ENCODE assay signal across 8 cellular contexts in the genomic region with DNA sequence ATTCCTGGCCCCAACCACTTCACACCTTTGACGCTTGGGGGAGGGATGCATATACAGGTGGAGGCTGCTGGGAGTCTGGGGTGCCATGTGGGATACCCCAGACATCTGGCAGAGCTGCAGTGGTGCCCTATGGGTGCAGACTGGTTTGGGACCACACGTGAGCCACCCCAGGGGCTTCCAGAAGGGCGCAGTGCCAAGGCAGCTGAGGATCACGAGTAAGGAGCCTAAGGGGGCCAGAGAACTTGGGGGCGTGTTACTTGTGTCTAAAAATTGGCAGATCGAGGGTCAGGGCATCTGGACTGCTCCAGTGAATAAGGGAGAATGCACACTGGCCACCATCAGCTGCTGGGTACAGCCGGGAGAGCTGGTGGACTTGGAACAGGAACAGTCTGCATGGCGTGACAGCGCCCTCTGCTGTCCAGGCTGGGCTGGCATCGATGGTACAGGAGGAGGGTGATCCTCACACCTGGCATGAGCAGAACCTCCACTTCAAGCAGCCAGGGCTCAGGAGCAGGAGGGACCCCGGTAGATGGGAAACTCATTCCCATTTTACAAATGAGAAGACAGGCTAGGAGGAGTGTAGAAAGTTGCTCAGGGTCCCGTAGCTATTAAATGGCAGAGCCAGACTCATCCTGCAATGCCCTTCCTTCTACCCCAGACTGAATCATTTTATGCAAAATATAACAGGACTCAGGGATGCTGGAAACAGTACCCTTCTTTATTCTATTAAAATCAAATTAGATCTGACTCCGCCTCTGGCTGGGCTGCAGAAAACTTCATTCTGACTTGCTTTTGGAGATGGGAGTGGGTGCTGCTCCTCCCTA.
A peak's percentile ranks its signal among the peaks of the same experiment; 100 is the strongest.
DNase-seq lines count a peak whose midpoint lies in the region; ATAC-seq and TF ChIP-seq lines count a peak whose summit lies in the region.

No MANE protein-coding gene starts in this region.

- POLR2A ChIA-PET in WTC11 (lab: Charles Lee): no interaction called here

- H3K27ac Mint-ChIP-seq in WTC11: no peak overlapping the region
- peak overlapping the region in 1 of 6 donors; percentile 60 for H3K27ac Mint-ChIP-seq in immature natural killer cell

- H3K27me3 Mint-ChIP-seq in WTC11 (ENCODE audit: low read depth) (peaks cover 3% of the 10 kb centered on the region; the same call in 1 of the 2 replicates), immature natural killer cell (ENCODE audit: low read depth in 3 of 3) (peaks cover 2 to 9% (median 6%) of the 10 kb centered on the region in 3 donors)

- CTCF ChIA-PET in WTC11 (lab: Charles Lee): interaction anchor here (0.6 to 6.5 kb wide), 34 partner anchors 9 to 292 kb away, joined by 3 to 100 read pairs (median 5); a partner anchor contains a TSS

- H3K36me3 Mint-ChIP-seq in WTC11 (no peaks in the 10 kb centered on the region), immature natural killer cell (no peaks in the 10 kb centered on the region)

- ATAC-seq in WTC11: peak; percentile 95

- DNase-seq in CMK (ENCODE audit: low read depth): peak; percentile 75
- peak; percentile 61 for DNase-seq in HFF-Myc (ENCODE audit: extremely low read depth, low read depth)
- peak; percentile 52 for DNase-seq in NCI-H226
- peak; percentile 96 for DNase-seq in WTC11 (ENCODE audit: low spot score)
- peak; percentile 70 to 82 for DNase-seq in T47D (ENCODE audit: low read depth in 1 of 2, low spot score in 1 of 2)
- DNase-seq in immature natural killer cell: peak; percentile 74 to 79 (median 78)
- peak; percentile 77 to 79 (median 79) for DNase-seq in stimulated activated CD4-positive, alpha-beta T cell treated with anti-CD3 and anti-CD28 coated beads, Interleukin-12 subunit alpha, Interleukin-12 subunit beta, amount 100 ng/mL, for 48 hours (ENCODE audit: low read depth in 2 of 3, low spot score in 1 of 3)
- no peak for DNase-seq in cortex of kidney (lab: John Stamatoyannopoulos, UW)

- peak; percentile 98 for TF ChIP-seq CTCF in HFF-Myc (IDR thresholded peaks at IDR 0.05; ENCODE audit: low read depth, low read length, missing control alignments)
- TF ChIP-seq CTCF in WTC11 (IDR thresholded peaks at IDR 0.05): peak; percentile 95

- peaks cover 9% of the 10 kb centered on the region for H3K4me1 Mint-ChIP-seq in WTC11
- no peaks in the 10 kb centered on the region for H3K4me1 Mint-ChIP-seq in immature natural killer cell

- H3K4me3 Mint-ChIP-seq in WTC11: no peak overlapping the region
- no peak overlapping the region for H3K4me3 Mint-ChIP-seq in immature natural killer cell

- H3K9me3 Mint-ChIP-seq in WTC11 (no peaks in the 10 kb centered on the region), immature natural killer cell (no peaks in the 10 kb centered on the region)

- in situ Hi-C loops in T47D (cut with HindIII; ENCODE audit: low pct_unique_long_range_greater_than_20kb, low sequenced_read_pairs): no loop called here

- no peak overlapping the region for H3K4me3 ChIP-seq in HFF-Myc (replicated peaks; ENCODE audit: low read depth, low read length)

TF ChIP-seq in WTC11, 78 proteins besides CTCF, POLR2A, EP300 and RAD21 (continues in another document):
- TF ChIP-seq, protein P1, sequence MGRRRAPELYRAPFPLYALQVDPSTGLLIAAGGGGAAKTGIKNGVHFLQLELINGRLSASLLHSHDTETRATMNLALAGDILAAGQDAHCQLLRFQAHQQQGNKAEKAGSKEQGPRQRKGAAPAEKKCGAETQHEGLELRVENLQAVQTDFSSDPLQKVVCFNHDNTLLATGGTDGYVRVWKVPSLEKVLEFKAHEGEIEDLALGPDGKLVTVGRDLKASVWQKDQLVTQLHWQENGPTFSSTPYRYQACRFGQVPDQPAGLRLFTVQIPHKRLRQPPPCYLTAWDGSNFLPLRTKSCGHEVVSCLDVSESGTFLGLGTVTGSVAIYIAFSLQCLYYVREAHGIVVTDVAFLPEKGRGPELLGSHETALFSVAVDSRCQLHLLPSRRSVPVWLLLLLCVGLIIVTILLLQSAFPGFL (CRISPR knock-in tag; IDR thresholded peaks at IDR 0.05; ENCODE audit: borderline replicate concordance): no peak
- TF ChIP-seq, protein P2, sequence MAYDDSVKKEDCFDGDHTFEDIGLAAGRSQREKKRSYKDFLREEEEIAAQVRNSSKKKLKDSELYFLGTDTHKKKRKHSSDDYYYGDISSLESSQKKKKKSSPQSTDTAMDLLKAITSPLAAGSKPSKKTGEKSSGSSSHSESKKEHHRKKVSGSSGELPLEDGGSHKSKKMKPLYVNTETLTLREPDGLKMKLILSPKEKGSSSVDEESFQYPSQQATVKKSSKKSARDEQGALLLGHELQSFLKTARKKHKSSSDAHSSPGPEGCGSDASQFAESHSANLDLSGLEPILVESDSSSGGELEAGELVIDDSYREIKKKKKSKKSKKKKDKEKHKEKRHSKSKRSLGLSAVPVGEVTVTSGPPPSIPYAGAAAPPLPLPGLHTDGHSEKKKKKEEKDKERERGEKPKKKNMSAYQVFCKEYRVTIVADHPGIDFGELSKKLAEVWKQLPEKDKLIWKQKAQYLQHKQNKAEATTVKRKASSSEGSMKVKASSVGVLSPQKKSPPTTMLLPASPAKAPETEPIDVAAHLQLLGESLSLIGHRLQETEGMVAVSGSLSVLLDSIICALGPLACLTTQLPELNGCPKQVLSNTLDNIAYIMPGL (CRISPR knock-in tag; IDR thresholded peaks at IDR 0.05): 0 out of 2 replicates have a peak, but pooled peaks have one; percentile 25
- TF ChIP-seq JUN (CRISPR knock-in tag; IDR thresholded peaks at IDR 0.05): no peak
- TF ChIP-seq, protein P3, sequence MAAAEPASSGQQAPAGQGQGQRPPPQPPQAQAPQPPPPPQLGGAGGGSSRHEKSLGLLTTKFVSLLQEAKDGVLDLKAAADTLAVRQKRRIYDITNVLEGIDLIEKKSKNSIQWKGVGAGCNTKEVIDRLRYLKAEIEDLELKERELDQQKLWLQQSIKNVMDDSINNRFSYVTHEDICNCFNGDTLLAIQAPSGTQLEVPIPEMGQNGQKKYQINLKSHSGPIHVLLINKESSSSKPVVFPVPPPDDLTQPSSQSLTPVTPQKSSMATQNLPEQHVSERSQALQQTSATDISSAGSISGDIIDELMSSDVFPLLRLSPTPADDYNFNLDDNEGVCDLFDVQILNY (CRISPR knock-in tag; IDR thresholded peaks at IDR 0.05): no peak
- TF ChIP-seq, protein P4, sequence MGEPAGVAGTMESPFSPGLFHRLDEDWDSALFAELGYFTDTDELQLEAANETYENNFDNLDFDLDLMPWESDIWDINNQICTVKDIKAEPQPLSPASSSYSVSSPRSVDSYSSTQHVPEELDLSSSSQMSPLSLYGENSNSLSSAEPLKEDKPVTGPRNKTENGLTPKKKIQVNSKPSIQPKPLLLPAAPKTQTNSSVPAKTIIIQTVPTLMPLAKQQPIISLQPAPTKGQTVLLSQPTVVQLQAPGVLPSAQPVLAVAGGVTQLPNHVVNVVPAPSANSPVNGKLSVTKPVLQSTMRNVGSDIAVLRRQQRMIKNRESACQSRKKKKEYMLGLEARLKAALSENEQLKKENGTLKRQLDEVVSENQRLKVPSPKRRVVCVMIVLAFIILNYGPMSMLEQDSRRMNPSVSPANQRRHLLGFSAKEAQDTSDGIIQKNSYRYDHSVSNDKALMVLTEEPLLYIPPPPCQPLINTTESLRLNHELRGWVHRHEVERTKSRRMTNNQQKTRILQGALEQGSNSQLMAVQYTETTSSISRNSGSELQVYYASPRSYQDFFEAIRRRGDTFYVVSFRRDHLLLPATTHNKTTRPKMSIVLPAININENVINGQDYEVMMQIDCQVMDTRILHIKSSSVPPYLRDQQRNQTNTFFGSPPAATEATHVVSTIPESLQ (CRISPR knock-in tag; IDR thresholded peaks at IDR 0.05): no peak
- TF ChIP-seq, protein P5, sequence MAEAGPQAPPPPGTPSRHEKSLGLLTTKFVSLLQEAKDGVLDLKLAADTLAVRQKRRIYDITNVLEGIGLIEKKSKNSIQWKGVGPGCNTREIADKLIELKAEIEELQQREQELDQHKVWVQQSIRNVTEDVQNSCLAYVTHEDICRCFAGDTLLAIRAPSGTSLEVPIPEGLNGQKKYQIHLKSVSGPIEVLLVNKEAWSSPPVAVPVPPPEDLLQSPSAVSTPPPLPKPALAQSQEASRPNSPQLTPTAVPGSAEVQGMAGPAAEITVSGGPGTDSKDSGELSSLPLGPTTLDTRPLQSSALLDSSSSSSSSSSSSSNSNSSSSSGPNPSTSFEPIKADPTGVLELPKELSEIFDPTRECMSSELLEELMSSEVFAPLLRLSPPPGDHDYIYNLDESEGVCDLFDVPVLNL (CRISPR knock-in tag; IDR thresholded peaks at IDR 0.05; ENCODE audit: borderline replicate concordance, low read depth): no peak
- TF ChIP-seq, protein P6, sequence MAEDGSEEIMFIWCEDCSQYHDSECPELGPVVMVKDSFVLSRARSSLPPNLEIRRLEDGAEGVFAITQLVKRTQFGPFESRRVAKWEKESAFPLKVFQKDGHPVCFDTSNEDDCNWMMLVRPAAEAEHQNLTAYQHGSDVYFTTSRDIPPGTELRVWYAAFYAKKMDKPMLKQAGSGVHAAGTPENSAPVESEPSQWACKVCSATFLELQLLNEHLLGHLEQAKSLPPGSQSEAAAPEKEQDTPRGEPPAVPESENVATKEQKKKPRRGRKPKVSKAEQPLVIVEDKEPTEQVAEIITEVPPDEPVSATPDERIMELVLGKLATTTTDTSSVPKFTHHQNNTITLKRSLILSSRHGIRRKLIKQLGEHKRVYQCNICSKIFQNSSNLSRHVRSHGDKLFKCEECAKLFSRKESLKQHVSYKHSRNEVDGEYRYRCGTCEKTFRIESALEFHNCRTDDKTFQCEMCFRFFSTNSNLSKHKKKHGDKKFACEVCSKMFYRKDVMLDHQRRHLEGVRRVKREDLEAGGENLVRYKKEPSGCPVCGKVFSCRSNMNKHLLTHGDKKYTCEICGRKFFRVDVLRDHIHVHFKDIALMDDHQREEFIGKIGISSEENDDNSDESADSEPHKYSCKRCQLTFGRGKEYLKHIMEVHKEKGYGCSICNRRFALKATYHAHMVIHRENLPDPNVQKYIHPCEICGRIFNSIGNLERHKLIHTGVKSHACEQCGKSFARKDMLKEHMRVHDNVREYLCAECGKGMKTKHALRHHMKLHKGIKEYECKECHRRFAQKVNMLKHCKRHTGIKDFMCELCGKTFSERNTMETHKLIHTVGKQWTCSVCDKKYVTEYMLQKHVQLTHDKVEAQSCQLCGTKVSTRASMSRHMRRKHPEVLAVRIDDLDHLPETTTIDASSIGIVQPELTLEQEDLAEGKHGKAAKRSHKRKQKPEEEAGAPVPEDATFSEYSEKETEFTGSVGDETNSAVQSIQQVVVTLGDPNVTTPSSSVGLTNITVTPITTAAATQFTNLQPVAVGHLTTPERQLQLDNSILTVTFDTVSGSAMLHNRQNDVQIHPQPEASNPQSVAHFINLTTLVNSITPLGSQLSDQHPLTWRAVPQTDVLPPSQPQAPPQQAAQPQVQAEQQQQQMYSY (CRISPR knock-in tag; IDR thresholded peaks at IDR 0.05): no peak
- no peak for TF ChIP-seq ZNF138 (CRISPR knock-in tag; conservative IDR thresholded peaks at IDR 0.05)
- no peak for TF ChIP-seq ZNF219 (CRISPR knock-in tag; IDR thresholded peaks at IDR 0.05; ENCODE audit: borderline replicate concordance)
- TF ChIP-seq ZBTB21 (CRISPR knock-in tag; IDR thresholded peaks at IDR 0.05; ENCODE audit: borderline replicate concordance): no peak
- no peak for TF ChIP-seq GTF2I (CRISPR knock-in tag; conservative IDR thresholded peaks at IDR 0.05)
- TF ChIP-seq ZNF423 (CRISPR knock-in tag; IDR thresholded peaks at IDR 0.05): no peak
- no peak for TF ChIP-seq EMX1 (CRISPR knock-in tag; IDR thresholded peaks at IDR 0.05)
